9 cellular contexts compared by ENCODE assay signal in the genomic region with DNA sequence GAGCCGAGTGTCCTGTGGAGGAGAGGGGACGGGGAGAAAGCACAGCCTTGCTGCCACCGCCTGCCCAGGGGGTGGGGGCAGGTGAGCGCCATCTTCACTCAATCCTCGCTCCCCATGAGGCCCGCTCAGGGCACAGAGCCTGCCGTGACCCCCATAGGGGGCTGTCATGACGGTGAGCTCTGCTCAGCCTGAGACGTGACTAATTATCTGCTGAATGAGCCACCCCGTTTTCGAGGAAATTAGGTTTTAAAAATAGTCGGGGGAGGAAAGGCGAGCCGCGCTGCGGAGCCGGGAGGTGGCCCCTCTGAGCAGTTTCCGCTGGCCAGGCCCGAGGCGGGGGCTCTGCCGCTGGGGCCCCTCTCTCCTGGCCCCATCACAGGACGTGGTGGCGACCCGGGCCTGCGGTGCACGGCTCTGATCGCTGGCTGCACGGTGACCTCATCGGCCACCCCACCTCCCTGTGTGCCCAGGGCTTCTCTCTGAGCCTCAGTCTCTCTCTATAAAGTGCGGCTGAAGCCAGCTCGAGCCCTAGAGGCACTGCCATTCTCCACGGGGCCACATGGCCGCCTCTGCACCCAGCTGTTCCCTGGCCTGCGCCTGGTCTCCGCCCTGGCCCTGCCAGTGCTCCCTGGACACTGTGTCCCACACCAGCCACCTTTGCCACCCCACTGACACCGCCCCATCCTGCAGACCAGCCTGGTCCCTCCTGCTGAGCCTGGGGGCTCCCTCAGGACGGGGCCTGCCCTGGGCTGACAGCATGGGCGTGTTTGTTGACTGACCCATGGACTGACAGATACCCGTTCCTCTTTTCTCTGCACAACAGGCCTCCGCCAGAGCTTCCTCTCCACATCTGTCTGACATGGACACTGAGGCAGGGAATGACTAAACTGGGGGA. TPM values are rescaled to one million over a fixed set of nuclear protein-coding genes. Genes with fewer than 3 reads are reported as not detected.
DNase-seq lines count a peak whose midpoint lies in the region; ATAC-seq, FAIRE-seq and TF ChIP-seq lines count a peak whose summit lies in the region.
"Had no signal": no experiment of that assay in that cellular context is flagged by ENCODE, and none has a peak within 500 bp of the region (broad histone marks: within the 10 kb centered on the region; RNA-seq: fewer than 3 reads in every experiment).

No MANE protein-coding gene starts in this region.

- H3K9me3 Mint-ChIP-seq in brain, result no peaks in the 10 kb centered on the region
- no peaks in the 10 kb centered on the region for H3K9me3 Mint-ChIP-seq in naive thymus-derived CD8-positive, alpha-beta T cell
- H3K9me3 Mint-ChIP-seq: CD4-positive, alpha-beta memory T cell had no signal

- H3K4me3 Mint-ChIP-seq in brain, result no peak overlapping the region
- peak overlapping the region; percentile 29 to 74 (median 50) for H3K4me3 Mint-ChIP-seq in naive thymus-derived CD8-positive, alpha-beta T cell

- no peaks in the 10 kb centered on the region for H3K36me3 ChIP-seq in urinary bladder (ENCODE audit: insufficient read depth)
- H3K36me3 ChIP-seq in MG63, result no peaks in the 10 kb centered on the region

- no peaks in the 10 kb centered on the region for H3K9me3 ChIP-seq in MG63

- peak; percentile 54 to 61 for ATAC-seq in naive thymus-derived CD8-positive, alpha-beta T cell

- FAIRE-seq in D721Med (lab: Jason Lieb, UNC), result no peak

- H3K4me1 ChIP-seq in urinary bladder (ENCODE audit: insufficient read depth), result no peaks in the 10 kb centered on the region

- peak overlapping the region; percentile 98 for H3K27ac ChIP-seq in urinary bladder (ENCODE audit: low read depth)

- peak overlapping the region in 4 of 5 experiments; percentile 43 to 88 (median 67) for H3K27ac Mint-ChIP-seq in brain
- H3K27ac Mint-ChIP-seq in naive thymus-derived CD8-positive, alpha-beta T cell, result peak overlapping the region in 5 of 10 donors; percentile 25 to 82 (median 75)

- H3K27me3 Mint-ChIP-seq in brain, result no peaks in the 10 kb centered on the region
- no peaks in the 10 kb centered on the region for H3K27me3 Mint-ChIP-seq in naive thymus-derived CD8-positive, alpha-beta T cell
- H3K27me3 Mint-ChIP-seq: CD4-positive, alpha-beta memory T cell had no signal

- peaks cover 15% of the 10 kb centered on the region for H3K36me3 Mint-ChIP-seq in brain
- peaks cover 0 to 7% (median 5%) of the 10 kb centered on the region in 3 donors for H3K36me3 Mint-ChIP-seq in naive thymus-derived CD8-positive, alpha-beta T cell

- WGBS in urinary bladder, result 39% methylated on average over 40 of the region's 40 CpGs

- H3K4me1 Mint-ChIP-seq in brain, result peaks cover 55% of the 10 kb centered on the region
- H3K4me1 Mint-ChIP-seq in naive thymus-derived CD8-positive, alpha-beta T cell, result peaks cover 10 to 35% (median 33%) of the 10 kb centered on the region in 4 donors

- TF ChIP-seq CTCF in brain (conservative IDR thresholded peaks at IDR 0.05) (no peak), D721Med (IDR thresholded peaks at IDR 0.05; ENCODE audit: insufficient read depth, missing control alignments) (no peak)

- POLR2A ChIA-PET in naive thymus-derived CD8-positive, alpha-beta T cell (lab: Charles Lee), result interaction anchor here (0.9 to 1.6 kb wide), 4 partner anchors 15 to 29 kb away, joined by 4 to 6 read pairs (median 4); a partner anchor contains a TSS

- peak; percentile 8 for DNase-seq in activated gamma-delta T cell treated with anti-CD3 and anti-CD28 coated beads, Interleukin-2, amount 50 U/mL, for 16 hours (ENCODE audit: low read depth)
- DNase-seq in activated gamma-delta T cell treated with Interleukin-2 at 50 U/mL for 16 hours (no peak), MG63 (no peak), AG20443 (ENCODE audit: low spot score) (no peak), D721Med (ENCODE audit: insufficient read length, low spot score) (no peak)
- DNase-seq in naive thymus-derived CD8-positive, alpha-beta T cell, result no peak

- H3K4me3 ChIP-seq in urinary bladder (ENCODE audit: low read depth, low read length) (no peak overlapping the region), MG63 (no peak overlapping the region)

- H3K27me3 ChIP-seq in MG63, result no peaks in the 10 kb centered on the region

RNA-seq across cellular contexts. Expression of a gene that starts 28.3 kb away (rescaled TPM):
- polyA plus RNA-seq in brain (ENCODE audit: insufficient read depth, low read depth, low replicate concordance) (51.0 TPM), urinary bladder (60.8 TPM)
- total RNA-seq in naive thymus-derived CD8-positive, alpha-beta T cell, result 10 to 100 TPM; 30.6 to 32.0 TPM
- polyA plus RNA-seq in naive thymus-derived CD8-positive, alpha-beta T cell, result 10 to 100 TPM in 1 of 3 donors, 1 to 10 TPM in 2; 3.9 to 10.1 (median 7.4) TPM
- 17.1 TPM for total RNA-seq in urinary bladder
- total RNA-seq in MG63 (2014; rRNA removed; shearing (Covaris generic); ENCODE audit: low replicate concordance), result 2.8 and 5.6 TPM in 2 replicates

RNA-seq across cellular contexts. Expression of a gene that starts 36.3 kb away (rescaled TPM):
- polyA plus RNA-seq in brain (ENCODE audit: insufficient read depth, low read depth, low replicate concordance) (3.8 TPM), urinary bladder (2.8 TPM)
- total RNA-seq in naive thymus-derived CD8-positive, alpha-beta T cell, result 10 to 100 TPM; 13.0 TPM
- 10 to 100 TPM in 1 of 3 donors, 1 to 10 TPM in 2; 5.2 to 11.1 (median 8.9) TPM for polyA plus RNA-seq in naive thymus-derived CD8-positive, alpha-beta T cell
- total RNA-seq in urinary bladder, result 3.1 TPM
- total RNA-seq in MG63 (2014; rRNA removed; shearing (Covaris generic); ENCODE audit: low replicate concordance), result not detected in 2 replicates

RNA-seq across cellular contexts. Expression of a gene that starts 45.3 kb away (rescaled TPM):
- 31.8 TPM for polyA plus RNA-seq in brain (ENCODE audit: insufficient read depth, low read depth, low replicate concordance)
- 10 to 100 TPM; 42.6 to 54.1 TPM for total RNA-seq in naive thymus-derived CD8-positive, alpha-beta T cell
- polyA plus RNA-seq in naive thymus-derived CD8-positive, alpha-beta T cell, result 10 to 100 TPM in 1 of 3 donors, 1 to 10 TPM in 2; 6.9 to 20.4 (median 9.3) TPM
- 11.1 TPM for total RNA-seq in urinary bladder
- 27.7 TPM for polyA plus RNA-seq in urinary bladder
- total RNA-seq in MG63 (2014; rRNA removed; shearing (Covaris generic); ENCODE audit: low replicate concordance), result 13.1 and 25.3 TPM in 2 replicates

Comparison
In these comparisons a context has a peak if more than half of its experiments do, and no peak if none do; other contexts are left out.
1. H3K4me3 Mint-ChIP-seq: peak in naive thymus-derived CD8-positive, alpha-beta T cell (10 of 10); none in brain (0 of 5).